ENCODE assay signal across 8 cellular contexts in the genomic region with DNA sequence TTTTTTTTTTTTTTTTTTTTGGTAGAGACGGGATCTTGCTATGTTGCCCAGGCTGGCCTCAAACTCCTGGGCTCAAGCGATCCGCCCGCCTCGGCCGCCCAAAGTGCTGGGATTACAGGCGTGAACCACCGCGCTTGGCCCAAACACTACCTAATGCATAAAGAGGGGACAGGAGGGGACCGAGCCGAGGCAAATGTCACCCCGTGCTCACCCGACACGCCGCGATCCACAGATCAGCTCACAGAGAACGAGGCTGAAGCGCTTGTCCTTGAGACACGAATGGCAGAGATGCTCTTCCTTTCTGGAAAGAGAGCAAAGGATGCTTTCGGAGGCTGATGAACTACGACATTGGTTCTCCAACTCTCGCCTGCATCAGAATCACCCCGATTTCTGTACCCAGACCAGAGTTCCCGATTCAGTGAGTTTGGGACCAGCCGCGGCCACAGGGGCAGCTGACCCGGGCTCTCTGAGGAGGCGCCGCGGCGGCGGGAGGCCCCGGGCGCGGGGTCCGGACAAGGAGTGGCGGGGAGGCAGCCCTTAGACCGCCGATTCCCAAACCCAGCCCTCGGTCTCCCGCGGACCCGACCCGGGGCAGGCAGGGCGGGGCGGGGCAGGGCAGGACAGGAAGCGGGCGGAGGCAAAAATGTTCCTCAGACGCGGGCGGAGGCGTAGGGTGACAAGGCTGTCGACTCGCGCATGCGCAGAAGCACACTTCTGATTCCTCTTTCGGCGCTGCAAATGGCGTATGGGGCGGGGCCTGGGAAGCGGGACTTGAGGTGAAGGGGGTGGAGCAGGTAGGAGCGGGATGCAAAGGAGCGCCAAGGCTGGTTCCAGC. TPM values are rescaled to one million over a fixed set of nuclear protein-coding genes. Genes with fewer than 3 reads are reported as not detected.
DNase-seq lines count a peak whose midpoint lies in the region; ATAC-seq and TF ChIP-seq lines count a peak whose summit lies in the region.

A gene (minus strand): TSS at position 700 of the 835 bp plus-strand sequence. CDS start 4,719 bp downstream, outside the sequence.

- H3K27ac ChIP-seq in ectodermal cell (ENCODE audit: insufficient read depth, low read depth, low read length, poor library complexity, severe bottlenecking) (peak within 1 kb of the TSS; percentile 84), lung (ENCODE audit: low read depth in 1 of 2, low read length in 1 of 2) (peak within 1 kb of the TSS; percentile 96 to 97)

- 4% methylated on average over 63 of the region's 63 CpGs for WGBS in ectodermal cell, 2 experiments
- WGBS in lung, 2 donors: 0 to 1% methylated on average over 59 to 63 of the region's 63 CpGs

- peak within 1 kb of the TSS; percentile 82 for H3K4me3 ChIP-seq in ectodermal cell (ENCODE audit: insufficient read depth, low read depth, low read length)
- H3K4me3 ChIP-seq in lung: peak within 1 kb of the TSS; percentile 76

- peak within 1 kb of the TSS; percentile 78 for H3K4me3 Mint-ChIP-seq in activated CD8-positive, alpha-beta T cell treated with anti-CD3 and anti-CD28 coated beads for 36 hours

- peak within 1 kb of the TSS; percentile 96 for H3K27ac Mint-ChIP-seq in activated CD8-positive, alpha-beta T cell treated with anti-CD3 and anti-CD28 coated beads for 36 hours

- POLR2A ChIA-PET in activated CD8-positive, alpha-beta T cell treated with anti-CD3 and anti-CD28 coated beads for 36 hours (lab: Charles Lee): interaction anchor here (0.7 to 1.3 kb wide), 4 partner anchors 14 to 181 kb away, joined by 3 read pairs; a partner anchor contains a TSS

- H3K36me3 Mint-ChIP-seq in activated CD8-positive, alpha-beta T cell treated with anti-CD3 and anti-CD28 coated beads for 36 hours (ENCODE audit: low read depth): peaks cover 22% of the 10 kb centered on the region

- CTCF ChIA-PET in activated CD8-positive, alpha-beta T cell treated with anti-CD3 and anti-CD28 coated beads for 36 hours (lab: Charles Lee): interaction anchor here (1.7 to 3.2 kb wide), 3 partner anchors 14 to 126 kb away, joined by 5 to 14 read pairs (median 8); a partner anchor contains a TSS

- H3K27me3 ChIP-seq in ectodermal cell (ENCODE audit: control insufficient read depth, insufficient read depth, low read length, poor library complexity, severe bottlenecking) (no peaks in the 10 kb centered on the region), lung (ENCODE audit: control insufficient read depth, insufficient read depth) (no peaks in the 10 kb centered on the region)

- DNase-seq in CD1c-positive myeloid dendritic cell (ENCODE audit: extremely low spot score) (peak; percentile 100), NCI-H774 (lab: John Stamatoyannopoulos, UW) (peak; percentile 96), lung (ENCODE audit: low spot score) (peak; percentile 98)
- DNase-seq in activated CD8-positive, alpha-beta T cell treated with anti-CD3 and anti-CD28 coated beads for 36 hours: peak; percentile 99
- peak; percentile 96 to 99 (median 98) for DNase-seq in stimulated activated CD4-positive, alpha-beta T cell treated with anti-CD3 and anti-CD28 coated beads, TNF-alpha, amount 100 ng/mL, for 24 hours (ENCODE audit: low read depth in 3 of 3)

- no peaks in the 10 kb centered on the region for H3K4me1 ChIP-seq in ectodermal cell (ENCODE audit: control insufficient read depth, insufficient read depth, low read length)
- peaks cover 0 to 4% of the 10 kb centered on the region in 2 donors for H3K4me1 ChIP-seq in lung (ENCODE audit: control insufficient read depth in 2 of 2, insufficient read depth in 2 of 2, low read length in 2 of 2)

- H3K27me3 Mint-ChIP-seq in activated CD8-positive, alpha-beta T cell treated with anti-CD3 and anti-CD28 coated beads for 36 hours: no peaks in the 10 kb centered on the region

- intact Hi-C loops in activated CD8-positive, alpha-beta T cell treated with anti-CD3 and anti-CD28 coated beads for 36 hours (cut with micrococcal nuclease): no loop called here

- peak; percentile 94 for ATAC-seq in GM19438 (IDR thresholded peaks at IDR 0.05; ENCODE audit: low read depth, unreplicated experiment)
- ATAC-seq in HG03571 (IDR thresholded peaks at IDR 0.05; ENCODE audit: unreplicated experiment): peak; percentile 88
- ATAC-seq in activated CD8-positive, alpha-beta T cell treated with anti-CD3 and anti-CD28 coated beads for 36 hours: peak; percentile 94
- ATAC-seq in lung (ENCODE audit: insufficient read depth, low FRiP score): peak; percentile 96

- H3K4me1 Mint-ChIP-seq in activated CD8-positive, alpha-beta T cell treated with anti-CD3 and anti-CD28 coated beads for 36 hours (ENCODE audit: low read depth): peaks cover 17% of the 10 kb centered on the region

- H3K9me3 ChIP-seq in ectodermal cell (ENCODE audit: control insufficient read depth, low read length): peaks cover 2% of the 10 kb centered on the region
- peaks cover 0 to 14% of the 10 kb centered on the region in 2 donors for H3K9me3 ChIP-seq in lung (ENCODE audit: control insufficient read depth in 2 of 2, insufficient read depth in 1 of 2, low read length in 1 of 2)

- H3K36me3 ChIP-seq in ectodermal cell (ENCODE audit: control insufficient read depth, insufficient read depth, low read length) (no peaks in the 10 kb centered on the region), lung (ENCODE audit: control insufficient read depth in 2 of 2, insufficient read depth in 2 of 2, low read length in 2 of 2) (peaks cover 2 to 3% of the 10 kb centered on the region in 2 donors)

- H3K9me3 Mint-ChIP-seq in activated CD8-positive, alpha-beta T cell treated with anti-CD3 and anti-CD28 coated beads for 36 hours: peaks cover 18% of the 10 kb centered on the region

- TF ChIP-seq CTCF in activated CD8-positive, alpha-beta T cell treated with anti-CD3 and anti-CD28 coated beads for 36 hours (IDR thresholded peaks at IDR 0.05): no peak
- TF ChIP-seq CTCF in lung (IDR thresholded peaks at IDR 0.05; ENCODE audit: control extremely low read depth, extremely low read depth): no peak

RNA-seq across cellular contexts. Expression of the gene that starts here (rescaled TPM):
- total RNA-seq in activated CD8-positive, alpha-beta T cell treated with anti-CD3 and anti-CD28 coated beads for 36 hours: 1 to 10 TPM; 5.2 to 6.3 TPM
- 3.9 TPM for polyA plus RNA-seq in ectodermal cell (2013, experiment 1 of 4)
- 4.0 TPM for polyA plus RNA-seq in ectodermal cell (2013, experiment 2 of 4)
- polyA plus RNA-seq in ectodermal cell (2013, experiment 3 of 4): 4.3 TPM
- 5.0 TPM for polyA plus RNA-seq in ectodermal cell (2013, experiment 4 of 4)
- total RNA-seq in lung: 10 to 100 TPM in 1 of 2 donors, 1 to 10 TPM in 1; 8.5 to 13.8 TPM
- polyA plus RNA-seq in lung: 1 to 10 TPM in 1 of 2 donors, under 1 TPM in 1; 0.59 to 3.3 TPM

Comparison
In these comparisons a context has a peak if more than half of its experiments do, and no peak if none do; other contexts are left out.
1. Peak in every context shown above with its lines: DNase-seq, ATAC-seq, H3K4me3 ChIP-seq and H3K27ac ChIP-seq.